Comparison of ENCODE assay signal across 8 cellular contexts in the genomic region with DNA sequence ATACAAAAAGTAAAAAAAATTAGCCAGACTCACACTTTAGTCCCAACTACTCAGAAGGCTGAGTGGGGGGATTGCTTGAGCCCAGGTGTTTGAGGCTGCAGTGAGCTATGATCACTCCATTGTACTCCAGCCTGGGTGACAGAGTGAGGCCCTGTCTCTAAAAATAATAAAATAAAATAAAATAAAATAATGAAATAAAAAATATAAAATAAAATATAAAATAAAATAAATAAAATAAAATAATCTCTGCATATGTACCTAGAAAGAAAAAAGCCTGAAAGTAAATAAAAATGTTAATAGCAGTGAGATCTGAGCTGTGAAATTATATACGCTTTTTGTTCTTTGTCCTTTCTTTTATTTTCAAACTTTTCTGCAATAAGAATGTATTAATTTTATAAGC.
"Had no signal": no experiment of that assay in that cellular context is flagged by ENCODE, and none has a peak within 500 bp of the region (broad histone marks: within the 10 kb centered on the region; RNA-seq: fewer than 3 reads in every experiment).

No MANE protein-coding gene starts in this region.

- H3K27ac Mint-ChIP-seq: GM23338, H9 had no signal

- H3K4me3 ChIP-seq: GM23338, K562 had no signal

- DNase-seq: H9, HCEC 1CT, IMR-90 had no signal

- H3K4me1 Mint-ChIP-seq: GM23338 had no signal

- FAIRE-seq: H1, H54, HTR-8/SVneo, K562 had no signal

- ATAC-seq: GM23338, K562 had no signal

- H3K4me3 Mint-ChIP-seq: GM23338, H9 had no signal
